In genomic region chr12:4744709-4745108, GRCh38 we compare ENCODE assay signal across 24 cellular contexts. TPM values are rescaled to one million over a fixed set of nuclear protein-coding genes. Genes with fewer than 3 reads are reported as not detected.
"Had no signal": no experiment of that assay in that cellular context is flagged by ENCODE, and none has a peak within 500 bp of the region (broad histone marks: within the 10 kb centered on the region; RNA-seq: fewer than 3 reads in every experiment).

No MANE protein-coding gene starts in this region.

- H3K27me3 ChIP-seq: neural progenitor cell, ovary, stomach, thyroid gland, tibial nerve, upper lobe of left lung, vagina had no signal

- H3K4me1 ChIP-seq: neural progenitor cell, parathyroid adenoma, psoas muscle, spleen, stomach, thyroid gland, tibial nerve, upper lobe of left lung, vagina had no signal

- H2AFZ ChIP-seq: neural progenitor cell, parathyroid adenoma had no signal

- H3K27ac ChIP-seq: neural progenitor cell, ovary, parathyroid adenoma, psoas muscle, skin epidermis, spleen, stomach, thoracic aorta, thyroid gland, tibial nerve, upper lobe of left lung, vagina had no signal

- DNase-seq: natural killer cell; occipital lobe; ovary; posterior cingulate gyrus; psoas muscle; spleen; stimulated activated CD4-positive, alpha-beta T cell treated with anti-CD3 and anti-CD28 coated beads, Interleukin-12 subunit alpha, Interleukin-12 subunit beta, amount 100 ng/mL, for 4 hours; stimulated activated CD4-positive, alpha-beta T cell treated with anti-CD3 and anti-CD28 coated beads, Interleukin-1b, Interleukin-23, amount 100 ng/mL, for 48 hours; stimulated activated CD4-positive, alpha-beta T cell treated with anti-CD3 and anti-CD28 coated beads, Interleukin-4, amount 100 ng/mL, for 24 hours; stimulated activated naive B cell treated with anti-CD40 and anti-IgM and Interleukin-4, amounts not matched to agents 10 μg/mL and 1 μg/mL and 100 μg/mL, for 72 hours; stimulated activated naive CD4-positive, alpha-beta T cell treated with Interleukin-2 at 50 U/mL for 16 hours; stomach; thyroid gland; upper lobe of left lung had no signal

- H3K4me3 ChIP-seq: neural progenitor cell, ovary, psoas muscle, skin epidermis, smooth muscle cell, spleen, stomach, thoracic aorta, thyroid gland, tibial nerve, upper lobe of left lung, vagina had no signal

- H3K9me3 ChIP-seq: ovary, thoracic aorta, thyroid gland, upper lobe of left lung, vagina had no signal

- ATAC-seq: natural killer cell; psoas muscle; sciatic nerve; stimulated activated effector memory CD8-positive, alpha-beta T cell treated with anti-CD3 and anti-CD28 coated beads, Interleukin-12 subunit alpha, Interleukin-12 subunit beta, amount 100 ng/mL, for 72 hours; stimulated activated naive B cell treated with anti-CD40 and anti-IgM and Interleukin-4, amounts not matched to agents 10 μg/mL and 1 μg/mL and 100 μg/mL, for 72 hours had no signal

- H3K4me2 ChIP-seq: neural progenitor cell, smooth muscle cell had no signal

- H3K36me3 ChIP-seq: neural progenitor cell, ovary, spleen, stomach, thoracic aorta, thyroid gland, tibial nerve, upper lobe of left lung, vagina had no signal

- H3K79me2 ChIP-seq: parathyroid adenoma had no signal

RNA-seq across cellular contexts. Expression of gene GALNT8, which starts 24.5 kb away (rescaled TPM):
- total RNA-seq: osteoblast had no signal
